20 cellular contexts compared by ENCODE assay signal in the genomic region with DNA sequence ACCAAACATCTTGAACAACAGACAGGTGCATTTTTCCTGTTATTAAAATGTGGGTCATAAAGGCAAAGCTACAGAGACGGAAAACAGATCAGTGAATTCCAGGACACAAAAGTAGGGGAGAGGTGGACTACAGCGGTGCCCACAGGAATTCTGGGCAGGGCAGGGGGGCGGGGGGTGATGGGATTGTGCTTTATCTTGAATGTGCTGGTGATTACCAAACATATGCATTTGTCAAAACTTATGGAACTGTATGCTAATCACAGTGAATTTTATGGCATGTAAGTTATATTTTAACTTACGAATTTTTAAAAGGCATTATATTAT.
"Had no signal": no experiment of that assay in that cellular context is flagged by ENCODE, and none has a peak within 500 bp of the region (broad histone marks: within the 10 kb centered on the region; RNA-seq: fewer than 3 reads in every experiment).

No MANE protein-coding gene starts in this region.

- H3K9ac ChIP-seq: parathyroid adenoma had no signal

- H3K9me3 ChIP-seq: sigmoid colon, thoracic aorta, transverse colon had no signal

- H3K4me1 ChIP-seq: foreskin keratinocyte, parathyroid adenoma, sigmoid colon, transverse colon had no signal

- H3K27me3 ChIP-seq: foreskin keratinocyte, sigmoid colon, transverse colon had no signal

- ATAC-seq: foreskin keratinocyte; mucosa of descending colon; naive thymus-derived CD8-positive, alpha-beta T cell; stimulated activated naive B cell treated with anti-CD40 and anti-IgM and Interleukin-4, amounts not matched to agents 10 μg/mL and 1 μg/mL and 100 μg/mL, for 72 hours; stimulated activated naive CD8-positive, alpha-beta T cell treated with anti-CD3 and anti-CD28 coated beads, Interleukin-15, amount 100 ng/mL, for 72 hours had no signal

- DNase-seq: effector CD4-positive, alpha-beta T cell; endodermal cell; erythroblast; foreskin keratinocyte; head of caudate nucleus; hippocampal formation; kidney glomerular epithelial cell; mammary epithelial cell; mucosa of descending colon; naive thymus-derived CD8-positive, alpha-beta T cell; sigmoid colon; stimulated activated CD4-positive, alpha-beta T cell treated with anti-CD3 and anti-CD28 coated beads, Interleukin-2, amount 100 ng/mL, for 24 hours; stimulated activated CD4-positive, alpha-beta T cell treated with anti-CD3 and anti-CD28 coated beads, Interleukin-4, amount 100 ng/mL, for 4 hours; stimulated activated naive B cell treated with anti-CD40 and anti-IgM and Interleukin-4, amounts not matched to agents 10 μg/mL and 1 μg/mL and 100 μg/mL, for 72 hours; stimulated activated naive CD8-positive, alpha-beta T cell treated with anti-CD3 and anti-CD28 coated beads, Interleukin-15, amount 100 ng/mL, for 72 hours; transverse colon had no signal

- H3K27ac ChIP-seq: coronary artery, foreskin keratinocyte, parathyroid adenoma, sigmoid colon, skin epidermis, thoracic aorta, transverse colon had no signal

- H2AFZ ChIP-seq: parathyroid adenoma had no signal

- H3K79me2 ChIP-seq: parathyroid adenoma had no signal

- H3K36me3 ChIP-seq: sigmoid colon, thoracic aorta, transverse colon had no signal

- H3K4me3 ChIP-seq: coronary artery, mucosa of descending colon, sigmoid colon, skin epidermis, thoracic aorta, transverse colon had no signal
